21 cellular contexts compared by ENCODE assay signal in the genomic region with DNA sequence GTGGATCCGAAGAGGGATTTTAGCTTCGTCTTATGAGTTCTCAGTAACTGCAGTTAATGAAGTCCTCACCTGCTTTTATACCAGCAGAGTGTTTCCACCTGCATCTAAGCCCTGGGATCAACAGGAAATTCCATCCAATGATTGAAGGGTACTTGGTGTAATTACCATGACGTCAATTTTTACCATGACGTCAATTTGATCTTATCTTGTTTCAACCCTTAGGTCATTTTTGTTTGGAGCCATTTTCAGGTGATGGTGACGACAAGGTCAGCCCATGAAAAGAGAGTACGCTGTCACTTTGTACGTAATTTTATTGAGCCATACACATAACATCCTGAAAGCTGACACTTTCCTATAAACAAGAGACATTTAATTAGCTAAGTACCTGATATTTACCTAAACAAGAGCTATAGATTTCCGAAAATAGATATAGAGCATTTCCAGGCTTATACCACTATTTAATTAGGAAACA. TPM values are rescaled to one million over a fixed set of nuclear protein-coding genes. Genes with fewer than 3 reads are reported as not detected.
DNase-seq lines count a peak whose midpoint lies in the region; ATAC-seq, FAIRE-seq and TF ChIP-seq lines count a peak whose summit lies in the region.
"Had no signal": no experiment of that assay in that cellular context is flagged by ENCODE, and none has a peak within 500 bp of the region (broad histone marks: within the 10 kb centered on the region; RNA-seq: fewer than 3 reads in every experiment).

A gene (minus strand): TSS at position 51 of the 472 bp plus-strand sequence. CDS start 6,906 bp downstream, outside the sequence.

- POLR2A ChIA-PET in HEK293 (lab: Yijun Ruan, JAX) (no interaction called here), endothelial cell of umbilical vein (lab: Charles Lee) (no interaction called here)

- no peaks in the 10 kb centered on the region for H3K79me2 ChIP-seq in endothelial cell of umbilical vein (ENCODE audit: control insufficient read depth, insufficient read depth, low read length)

- intact Hi-C loops in endothelial cell of umbilical vein (cut with micrococcal nuclease): no loop called here
- intact Hi-C loops in prostate gland (cut with DNase I): no loop called here

- H3K9me3 ChIP-seq in HEK293 (ENCODE audit: control insufficient read depth, insufficient read depth, low read depth, low read length) (no peaks in the 10 kb centered on the region), endothelial cell of umbilical vein (replicated peaks; ENCODE audit: control insufficient read depth, insufficient read depth, low read length) (no peaks in the 10 kb centered on the region), prostate gland (no peaks in the 10 kb centered on the region)
- H3K9me3 ChIP-seq: BLaER1, HAP-1 had no signal

- H3K4me1 ChIP-seq in HEK293 (ENCODE audit: control insufficient read depth, insufficient read depth, low read length) (no peaks in the 10 kb centered on the region), endothelial cell of umbilical vein (ENCODE audit: control insufficient read depth, extremely low read depth, insufficient read depth, low read length) (peaks cover 11% of the 10 kb centered on the region), prostate gland (replicated peaks) (no peaks in the 10 kb centered on the region)
- H3K4me1 ChIP-seq: HAP-1 had no signal

- H3K4me3 ChIP-seq in HEK293 (ENCODE audit: low read depth, low read length) (no peak within 1 kb of the TSS), endothelial cell of umbilical vein (replicated peaks in 1 of 3; ENCODE audit: insufficient read depth in 1 of 3, low read depth in 1 of 3, low read length in 3 of 3) (no peak within 1 kb of the TSS), prostate gland (no peak within 1 kb of the TSS)
- H3K4me3 ChIP-seq: BLaER1, HAP-1 had no signal

- H3K4me2 ChIP-seq in endothelial cell of umbilical vein (ENCODE audit: insufficient read depth, low read length): peak within 1 kb of the TSS; percentile 52
- H3K4me2 ChIP-seq: BLaER1 had no signal

- BruUV-seq in endothelial cell of umbilical vein (replicated peaks; lab: Mats Ljungman, UMichigan): no TSS peak

- no peaks in the 10 kb centered on the region for H3K9me1 ChIP-seq in endothelial cell of umbilical vein (replicated peaks; ENCODE audit: control insufficient read depth, extremely low read depth, insufficient read depth, low read length)

- dilution Hi-C loops in endothelial cell of umbilical vein (cut with MboI; ENCODE audit: extremely low pct_ligation_motif_present, low sequenced_read_pairs): no loop called here

- no peak for ATAC-seq in HG03045 (IDR thresholded peaks at IDR 0.05; ENCODE audit: unreplicated experiment)
- ATAC-seq: Panc1, Right ventricle myocardium inferior had no signal

- no peak within 1 kb of the TSS for H2AFZ ChIP-seq in endothelial cell of umbilical vein (ENCODE audit: low read depth, low read length)

- no peak within 1 kb of the TSS for H3K9ac ChIP-seq in endothelial cell of umbilical vein (replicated peaks; ENCODE audit: extremely low read depth, insufficient read depth, low read length)
- H3K9ac ChIP-seq: BLaER1 had no signal

- H4K20me1 ChIP-seq in endothelial cell of umbilical vein (replicated peaks; ENCODE audit: control insufficient read depth, extremely low read depth, insufficient read depth, low read length): no peaks in the 10 kb centered on the region
- H4K20me1 ChIP-seq: BLaER1 had no signal

- no peak for TF ChIP-seq POLR2A in endothelial cell of umbilical vein (IDR thresholded peaks at IDR 0.05; ENCODE audit: low read depth, low read length)
- TF ChIP-seq POLR2A in prostate gland (IDR thresholded peaks at IDR 0.05): no peak

- no peak for FAIRE-seq in endothelial cell of umbilical vein (lab: Jason Lieb, UNC)

- no peak within 1 kb of the TSS for H3K27ac ChIP-seq in HEK293 (ENCODE audit: extremely low read depth, low read depth, low read length)
- H3K27ac ChIP-seq in endothelial cell of umbilical vein (ENCODE audit: insufficient read depth, low read depth, low read length): no peak within 1 kb of the TSS
- H3K27ac ChIP-seq in prostate gland: no peak within 1 kb of the TSS
- H3K27ac ChIP-seq: BLaER1 had no signal

- H3K36me3 ChIP-seq in HEK293 (ENCODE audit: control insufficient read depth in 2 of 2, insufficient read depth in 1 of 2, low read length in 2 of 2): no peaks in the 10 kb centered on the region
- no peaks in the 10 kb centered on the region for H3K36me3 ChIP-seq in endothelial cell of umbilical vein (ENCODE audit: control insufficient read depth in 2 of 2, extremely low read depth in 1 of 2, insufficient read depth in 2 of 2, low read length in 2 of 2)
- H3K36me3 ChIP-seq in prostate gland: no peaks in the 10 kb centered on the region
- H3K36me3 ChIP-seq: BLaER1, HAP-1 had no signal

- peaks cover 0 to 18% of the 10 kb centered on the region in 2 experiments for H3K27me3 ChIP-seq in endothelial cell of umbilical vein (ENCODE audit: control insufficient read depth in 2 of 2, insufficient read depth in 2 of 2, low read length in 2 of 2)
- H3K27me3 ChIP-seq in prostate gland (replicated peaks; ENCODE audit: insufficient read depth): no peaks in the 10 kb centered on the region
- H3K27me3 ChIP-seq: BLaER1 had no signal

- WGBS in prostate gland: 46% methylated on average over 8 of the region's 8 CpGs

- CTCF ChIA-PET in HEK293 (lab: Yijun Ruan, JAX) (interaction anchor here (0.9 to 6.3 kb wide), 3 partner anchors 10 to 51 kb away, joined by 3 to 55 read pairs (median 4); no protein-coding TSS in a partner anchor), endothelial cell of umbilical vein (lab: Charles Lee) (interaction anchor here (1.8 to 4.3 kb wide), 2 partner anchors 11 to 15 kb away, joined by 5 to 34 read pairs; no protein-coding TSS in a partner anchor)

- TF ChIP-seq CTCF in HEK293 (tag by site-specific recombination; IDR thresholded peaks at IDR 0.05) (no peak), endothelial cell of umbilical vein (IDR thresholded peaks at IDR 0.05; ENCODE audit: extremely low read depth in 1 of 2, insufficient read depth in 1 of 2, low read depth in 1 of 2, low read length in 2 of 2) (no peak), prostate gland (IDR thresholded peaks at IDR 0.05) (no peak)

- DNase-seq in NCI-H2029 (lab: John Stamatoyannopoulos, UW) (peak; percentile 38), NCI-H2029 treated with DMSO at 0.1 percent for 48 hours (lab: John Stamatoyannopoulos, UW) (no peak), SHP77 (lab: John Stamatoyannopoulos, UW) (peak; percentile 36 to 60), endothelial cell of umbilical vein (ENCODE audit: low read depth, low spot score) (peak; percentile 12), prostate gland (ENCODE audit: low spot score) (no peak), GDM1 (lab: John Stamatoyannopoulos, UW) (no peak)
- DNase-seq: KG1, NCI-H1694, NCI-H2171, NCI-H446, NCI-H82, SW 1271 had no signal

TF ChIP-seq in HEK293, 187 proteins besides CTCF, POLR2A, EP300 and RAD21 (continues in another document):
- TF ChIP-seq ZNF211 (tag by site-specific recombination; IDR thresholded peaks at IDR 0.05; ENCODE audit: low read depth) (no peak), ZNF776 (tag by site-specific recombination; IDR thresholded peaks at IDR 0.05; ENCODE audit: borderline replicate concordance) (no peak), ZNF175 (tag by site-specific recombination; IDR thresholded peaks at IDR 0.05) (no peak), ZNF112 (tag by site-specific recombination; IDR thresholded peaks at IDR 0.05) (no peak), ZNF473 (tag by site-specific recombination; IDR thresholded peaks at IDR 0.05) (no peak), YY2 (tag by site-specific recombination; IDR thresholded peaks at IDR 0.05) (no peak), ZEB2 (tag by site-specific recombination; IDR thresholded peaks at IDR 0.05) (peak; percentile 64), ZNF514 (tag by site-specific recombination; IDR thresholded peaks at IDR 0.05) (no peak), ZFP3 (tag by site-specific recombination; IDR thresholded peaks at IDR 0.05; ENCODE audit: low read depth) (no peak), YY1 (tag by site-specific recombination; IDR thresholded peaks at IDR 0.05) (no peak), ZNF837 (tag by site-specific recombination; IDR thresholded peaks at IDR 0.05) (no peak)

TF ChIP-seq in endothelial cell of umbilical vein, 7 proteins besides CTCF, POLR2A, EP300 and RAD21:
- TF ChIP-seq EZH2 (IDR thresholded peaks at IDR 0.05; ENCODE audit: borderline replicate concordance, low read depth, low read length, severe bottlenecking): no peak
- TF ChIP-seq POLR2AphosphoS5 (IDR thresholded peaks at IDR 0.05; ENCODE audit: insufficient read depth, low read depth, low read length): no peak
- TF ChIP-seq FOS (IDR thresholded peaks at IDR 0.05; ENCODE audit: borderline replicate concordance, insufficient read depth, low read length): no peak
- TF ChIP-seq JUN (IDR thresholded peaks at IDR 0.05; ENCODE audit: borderline replicate concordance, insufficient read depth, insufficient read length, low read depth): peak; percentile 19

RNA-seq across cellular contexts. Expression of the gene that starts here (rescaled TPM):
- total RNA-seq in endothelial cell of umbilical vein (not detected in 2 replicates), prostate gland (1 to 10 TPM in 1 of 2 donors, not detected in 1; 2.2 TPM)
- 0.10 TPM in 1 of 2 replicates, not detected in the other for polyA plus RNA-seq in endothelial cell of umbilical vein
- 0.25 and 0.32 TPM in 2 replicates for polyA plus RNA-seq in endothelial cell of umbilical vein (2011; cell fraction: cytosol; rRNA removed)
- polyA plus RNA-seq in endothelial cell of umbilical vein (2011; cell fraction: nucleus; rRNA removed): 0.50 and 0.66 TPM in 2 replicates
- polyA plus RNA-seq in endothelial cell of umbilical vein (2012): not detected in 2 replicates
- polyA minus RNA-seq in endothelial cell of umbilical vein: not detected in 2 replicates
- 60.7 TPM for polyA minus RNA-seq in endothelial cell of umbilical vein (2011; cell fraction: cytosol; rRNA and poly(A)+ RNA removed)
- polyA minus RNA-seq in endothelial cell of umbilical vein (2011; cell fraction: nucleus; rRNA and poly(A)+ RNA removed): 3.2 and 4.5 TPM in 2 replicates
- total RNA-seq: A172; Daoy; T-helper 2 cell treated with Interferon-gamma antibody and Interleukin-4, amounts not matched to agents 100 ng/mL and 5 ng/mL, for 36 hours had no signal

Comparison
In these comparisons a context has a peak if more than half of its experiments do, and no peak if none do; other contexts are left out.
1. DNase-seq: peak in NCI-H2029 (single experiment), SHP77 (2 of 2) and endothelial cell of umbilical vein (single experiment); none in NCI-H2029 treated with DMSO at 0.1 percent for 48 hours (single experiment), prostate gland (single experiment) and GDM1 (single experiment).